Comparison of ENCODE assay signal across 12 cellular contexts in the genomic region with DNA sequence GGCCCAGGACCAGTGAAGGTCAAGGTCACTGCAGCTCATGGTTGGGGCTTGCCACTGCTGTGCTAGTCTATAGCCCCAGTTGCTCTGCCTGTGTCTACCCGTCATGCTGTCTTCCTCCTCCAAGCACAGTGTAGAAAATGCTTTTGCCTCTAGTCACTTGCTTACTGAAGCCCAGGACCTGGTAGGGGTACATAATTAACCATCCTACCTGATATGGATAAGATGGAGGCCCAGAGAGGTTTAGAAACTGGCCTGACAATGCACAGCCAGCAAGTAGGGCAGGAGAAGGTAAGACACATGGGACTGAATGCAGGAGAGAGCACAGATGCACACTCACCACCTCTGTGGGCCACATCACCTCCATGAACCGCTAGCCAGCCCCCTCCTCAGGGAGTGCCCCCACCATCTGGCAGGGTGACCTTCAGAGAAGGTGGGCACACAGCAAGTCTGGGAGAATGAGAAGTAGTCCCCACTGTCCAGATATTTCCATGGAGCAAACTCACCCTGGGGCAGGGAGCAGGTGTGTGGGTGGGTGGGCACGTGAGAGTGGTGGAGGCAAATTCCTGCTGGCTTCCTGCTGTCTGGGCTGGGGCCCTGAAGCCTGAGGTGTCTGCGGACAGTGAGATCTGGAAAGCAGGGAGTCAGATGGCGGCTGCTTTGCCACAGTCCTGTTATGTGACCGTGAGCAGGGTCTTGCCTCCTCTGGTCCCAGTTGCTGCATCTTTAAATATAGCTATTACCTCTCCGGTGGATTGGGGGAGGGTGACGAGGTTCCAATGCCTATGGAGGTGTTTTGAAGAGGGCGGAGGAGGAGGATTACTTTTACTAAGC. TPM values are rescaled to one million over a fixed set of nuclear protein-coding genes. Genes with fewer than 3 reads are reported as not detected.
DNase-seq lines count a peak whose midpoint lies in the region; ATAC-seq, FAIRE-seq and TF ChIP-seq lines count a peak whose summit lies in the region.
"Had no signal": no experiment of that assay in that cellular context is flagged by ENCODE, and none has a peak within 500 bp of the region (broad histone marks: within the 10 kb centered on the region; RNA-seq: fewer than 3 reads in every experiment).

No MANE protein-coding gene starts in this region.

- H3K27ac ChIP-seq in esophagus (ENCODE audit: low read depth in 2 of 2, low read length in 1 of 2): peak overlapping the region; percentile 77 to 79
- H3K27ac ChIP-seq in Karpas-422 (ENCODE audit: low read length): no peak overlapping the region
- H3K27ac ChIP-seq: SJSA1 had no signal

- TF ChIP-seq CTCF in nephron (IDR thresholded peaks at IDR 0.05; ENCODE audit: unreplicated experiment in 3 of 3) (no peak), type B pancreatic cell (conservative IDR thresholded peaks at IDR 0.05) (no peak)

- no peak for ATAC-seq in HG02678 (IDR thresholded peaks at IDR 0.05; ENCODE audit: unreplicated experiment)

- 32 to 48% methylated on average over 9 of the region's 9 CpGs for WGBS in esophagus, 2 donors

- peak overlapping the region; percentile 39 to 57 for H3K4me3 ChIP-seq in esophagus (ENCODE audit: low read depth in 1 of 2, low read length in 2 of 2)
- no peak overlapping the region for H3K4me3 ChIP-seq in Karpas-422 (ENCODE audit: low read length)

- H3K36me3 ChIP-seq in esophagus (ENCODE audit: control insufficient read depth in 2 of 2, insufficient read depth in 2 of 2, low read length in 1 of 2) (no peaks in the 10 kb centered on the region), Karpas-422 (ENCODE audit: insufficient read depth, low read length) (no peaks in the 10 kb centered on the region)
- H3K36me3 ChIP-seq: SJSA1 had no signal

- no peaks in the 10 kb centered on the region for H3K36me3 Mint-ChIP-seq in nephron (ENCODE audit: low read depth)
- no peaks in the 10 kb centered on the region for H3K36me3 Mint-ChIP-seq in type B pancreatic cell
- no peaks in the 10 kb centered on the region for H3K36me3 Mint-ChIP-seq in T-helper 2 cell treated with Interferon-gamma antibody and Interleukin-4, amounts not matched to agents 5 μg/mL and 100 μg/mL, for 36 hours (ENCODE audit: low read depth)

- H3K4me1 ChIP-seq in esophagus (ENCODE audit: control insufficient read depth in 2 of 2, insufficient read depth in 2 of 2, low read length in 1 of 2) (peaks cover 4 to 15% of the 10 kb centered on the region in 2 donors), Karpas-422 (ENCODE audit: low read length) (peaks cover 15% of the 10 kb centered on the region)

- no peak overlapping the region for H2AFZ ChIP-seq in Karpas-422 (ENCODE audit: low read length)

- H4K20me1 ChIP-seq in Karpas-422 (ENCODE audit: insufficient read depth, low read depth, low read length): no peaks in the 10 kb centered on the region

- H3K27me3 Mint-ChIP-seq in nephron (ENCODE audit: low read depth) (peaks cover 3% of the 10 kb centered on the region), type B pancreatic cell (no peaks in the 10 kb centered on the region)
- no peaks in the 10 kb centered on the region for H3K27me3 Mint-ChIP-seq in T-helper 2 cell treated with Interferon-gamma antibody and Interleukin-4, amounts not matched to agents 5 μg/mL and 100 μg/mL, for 36 hours (ENCODE audit: low read depth)

- no peaks in the 10 kb centered on the region for H3K9me3 ChIP-seq in esophagus (ENCODE audit: control insufficient read depth in 2 of 2, insufficient read depth in 1 of 2, low read depth in 1 of 2, low read length in 1 of 2)
- no peaks in the 10 kb centered on the region for H3K9me3 ChIP-seq in Karpas-422 (ENCODE audit: low read length)
- H3K9me3 ChIP-seq: SJSA1 had no signal

- peaks cover 30% of the 10 kb centered on the region for H3K4me1 Mint-ChIP-seq in nephron
- H3K4me1 Mint-ChIP-seq in type B pancreatic cell (ENCODE audit: unreplicated experiment): peaks cover 23% of the 10 kb centered on the region
- peaks cover 7% of the 10 kb centered on the region for H3K4me1 Mint-ChIP-seq in T-helper 2 cell treated with Interferon-gamma antibody and Interleukin-4, amounts not matched to agents 5 μg/mL and 100 μg/mL, for 36 hours (ENCODE audit: low read depth)

- H3K79me2 ChIP-seq in Karpas-422 (ENCODE audit: low read length): no peaks in the 10 kb centered on the region

- H3K9me2 ChIP-seq in Karpas-422 (replicated peaks; ENCODE audit: insufficient read depth, low read length): no peaks in the 10 kb centered on the region

- DNase-seq in RCC 7860 (ENCODE audit: low spot score) (peak; percentile 54), type B pancreatic cell (ENCODE audit: extremely low spot score, unreplicated experiment) (no peak), Karpas-422 (no peak)
- no peak for DNase-seq in T-helper 2 cell treated with Interferon-gamma antibody and Interleukin-4, amounts not matched to agents 5 μg/mL and 100 μg/mL, for 36 hours (ENCODE audit: low spot score)
- DNase-seq: activated CD4-positive, alpha-beta memory T cell treated with anti-CD3 and anti-CD28 coated beads, Interleukin-2, amount 10 ng/mL, durations not matched to agents 7 days and 5 days; HFFc6; NCI-H1436 had no signal

- peak overlapping the region; percentile 80 to 93 (median 92) for H3K27ac Mint-ChIP-seq in nephron
- H3K27ac Mint-ChIP-seq in type B pancreatic cell: peak overlapping the region; percentile 26
- H3K27ac Mint-ChIP-seq in T-helper 2 cell treated with Interferon-gamma antibody and Interleukin-4, amounts not matched to agents 5 μg/mL and 100 μg/mL, for 36 hours: no peak overlapping the region
- H3K27ac Mint-ChIP-seq: activated CD4-positive, alpha-beta memory T cell treated with anti-CD3 and anti-CD28 coated beads, Interleukin-2, amount 10 ng/mL, durations not matched to agents 7 days and 5 days; HFFc6 had no signal

- no peak overlapping the region for H3K4me2 ChIP-seq in Karpas-422 (ENCODE audit: low read depth, low read length, poor library complexity, severe bottlenecking)

- no peak for FAIRE-seq in RCC 7860 (lab: Jason Lieb, UNC)

- H3K9me3 Mint-ChIP-seq in nephron: no peaks in the 10 kb centered on the region
- H3K9me3 Mint-ChIP-seq in type B pancreatic cell: no peaks in the 10 kb centered on the region
- no peaks in the 10 kb centered on the region for H3K9me3 Mint-ChIP-seq in T-helper 2 cell treated with Interferon-gamma antibody and Interleukin-4, amounts not matched to agents 5 μg/mL and 100 μg/mL, for 36 hours
- H3K9me3 Mint-ChIP-seq: activated CD4-positive, alpha-beta memory T cell treated with anti-CD3 and anti-CD28 coated beads, Interleukin-2, amount 10 ng/mL, durations not matched to agents 7 days and 5 days; HFFc6 had no signal

- H3K27me3 ChIP-seq in esophagus (ENCODE audit: control insufficient read depth in 1 of 2, insufficient read depth in 2 of 2, low read length in 2 of 2) (no peaks in the 10 kb centered on the region), Karpas-422 (ENCODE audit: low read length) (no peaks in the 10 kb centered on the region)
- H3K27me3 ChIP-seq: SJSA1 had no signal

- H3K4me3 Mint-ChIP-seq in nephron (peak overlapping the region; percentile 76 to 88 (median 87)), type B pancreatic cell (peak overlapping the region; percentile 78)
- no peak overlapping the region for H3K4me3 Mint-ChIP-seq in T-helper 2 cell treated with Interferon-gamma antibody and Interleukin-4, amounts not matched to agents 5 μg/mL and 100 μg/mL, for 36 hours
- H3K4me3 Mint-ChIP-seq: activated CD4-positive, alpha-beta memory T cell treated with anti-CD3 and anti-CD28 coated beads, Interleukin-2, amount 10 ng/mL, durations not matched to agents 7 days and 5 days; HFFc6 had no signal

- H3K9ac ChIP-seq in Karpas-422 (ENCODE audit: low read length): no peak overlapping the region

RNA-seq across cellular contexts. Expression of a gene that starts 1.0 kb away (rescaled TPM):
- 1 to 10 TPM; 5.0 to 5.9 TPM for polyA plus RNA-seq in esophagus
- total RNA-seq in type B pancreatic cell (ENCODE audit: low replicate concordance): 1.4 and 17.8 TPM in 2 replicates
- total RNA-seq in Karpas-422 (2014; rRNA removed; shearing (Covaris generic); ENCODE audit: low replicate concordance): not detected in 2 replicates
- total RNA-seq: activated CD4-positive, alpha-beta memory T cell treated with anti-CD3 and anti-CD28 coated beads, Interleukin-2, amount 10 ng/mL, durations not matched to agents 7 days and 5 days; HFFc6 had no signal

RNA-seq across cellular contexts. Expression of a gene that starts 14.7 kb away (rescaled TPM):
- polyA plus RNA-seq in esophagus: under 1 TPM; 0.31 to 0.78 TPM
- total RNA-seq in type B pancreatic cell (ENCODE audit: low replicate concordance): 0.17 TPM in 1 of 2 replicates, not detected in the other
- total RNA-seq in Karpas-422 (2014; rRNA removed; shearing (Covaris generic); ENCODE audit: low replicate concordance): not detected in 2 replicates
- total RNA-seq: Daoy, HFFc6, SJSA1 had no signal

RNA-seq across cellular contexts. Expression of a gene that starts 31.2 kb away (rescaled TPM):
- 1 to 10 TPM; 1.1 to 7.6 TPM for polyA plus RNA-seq in esophagus
- not detected in 2 replicates for total RNA-seq in type B pancreatic cell (ENCODE audit: low replicate concordance)
- not detected in 2 replicates for total RNA-seq in Karpas-422 (2014; rRNA removed; shearing (Covaris generic); ENCODE audit: low replicate concordance)
- total RNA-seq: activated CD4-positive, alpha-beta memory T cell treated with anti-CD3 and anti-CD28 coated beads, Interleukin-2, amount 10 ng/mL, durations not matched to agents 7 days and 5 days; Daoy; HFFc6; SJSA1 had no signal
